Comparison of ENCODE assay signal across 8 cellular contexts in the genomic region with DNA sequence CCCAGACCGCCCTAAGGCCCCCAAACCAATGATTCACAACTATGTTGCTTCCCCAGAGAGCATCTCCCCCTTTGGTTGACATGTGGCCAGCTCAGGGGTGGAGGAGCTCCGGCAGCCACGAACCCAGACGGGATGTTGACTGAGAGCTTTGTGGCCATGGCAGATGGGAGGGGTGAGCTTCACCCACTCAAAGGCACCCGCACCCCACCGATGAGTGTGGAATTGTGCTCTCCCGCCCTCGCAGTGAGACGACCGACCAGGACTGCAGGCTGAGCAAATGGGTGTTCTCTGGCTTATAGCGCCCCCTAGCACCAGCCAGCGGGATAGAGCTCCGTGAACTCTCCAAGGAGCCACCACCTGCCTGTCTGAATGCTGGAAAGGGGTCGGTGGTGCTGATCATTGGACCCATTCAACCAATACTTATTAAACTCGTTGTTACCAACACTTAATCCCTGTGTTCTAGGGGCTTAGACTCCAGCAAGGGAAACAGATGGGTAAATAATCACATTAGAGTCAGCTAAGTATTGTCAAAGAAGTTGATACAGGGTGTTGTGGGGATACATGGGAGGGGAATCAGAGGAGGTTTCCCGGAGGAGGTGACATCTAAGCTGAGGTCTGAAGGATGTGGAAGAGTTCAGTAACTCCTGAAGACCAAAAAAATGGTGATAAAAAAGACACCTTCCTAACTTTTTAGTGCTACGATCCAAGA. TPM values are rescaled to one million over a fixed set of nuclear protein-coding genes. Genes with fewer than 3 reads are reported as not detected.
DNase-seq lines count a peak whose midpoint lies in the region; ATAC-seq, FAIRE-seq and TF ChIP-seq lines count a peak whose summit lies in the region.

No MANE protein-coding gene starts in this region.

- TF ChIP-seq CTCF in A549 (IDR thresholded peaks at IDR 0.05), result peak; percentile 49
- peak; percentile 11 to 85 (median 74) for TF ChIP-seq CTCF in Peyer's patch (IDR thresholded peaks at IDR 0.05)
- peak; percentile 91 for TF ChIP-seq CTCF in foreskin keratinocyte (conservative IDR thresholded peaks at IDR 0.05)
- peak; percentile 84 for TF ChIP-seq CTCF in osteocyte (IDR thresholded peaks at IDR 0.05)
- TF ChIP-seq CTCF in tibial nerve (IDR thresholded peaks at IDR 0.05), result peak; percentile 79 to 95 (median 90)

- peaks cover 3% of the 10 kb centered on the region for H3K79me2 ChIP-seq in GM23248 (ENCODE audit: insufficient read depth)

- H3K4me1 ChIP-seq in A549 (no peaks in the 10 kb centered on the region), GM23248 (ENCODE audit: insufficient read depth) (peaks cover 44% of the 10 kb centered on the region), Peyer's patch (no peaks in the 10 kb centered on the region), foreskin keratinocyte (no peaks in the 10 kb centered on the region), tibial nerve (peaks cover 0 to 56% (median 13%) of the 10 kb centered on the region in 4 donors)

- peak; percentile 73 to 82 for TF ChIP-seq RAD21 in A549 (conservative IDR thresholded peaks at IDR 0.05 in 1 of 2, IDR thresholded peaks at IDR 0.05 in 1 of 2)

- peak overlapping the region; percentile 44 for H2AFZ ChIP-seq in GM23248

- H3K27ac ChIP-seq in A549, result no peak overlapping the region
- peak overlapping the region; percentile 64 for H3K27ac ChIP-seq in GM23248
- H3K27ac ChIP-seq in Peyer's patch, result no peak overlapping the region
- H3K27ac ChIP-seq in foreskin keratinocyte, result no peak overlapping the region
- H3K27ac ChIP-seq in tibial nerve, result peak overlapping the region; percentile 6 to 81 (median 46)

- peak overlapping the region; percentile 59 for H3K9ac ChIP-seq in GM23248

- H3K27me3 ChIP-seq in GM23248 (replicated peaks; ENCODE audit: insufficient read depth) (no peaks in the 10 kb centered on the region), Peyer's patch (no peaks in the 10 kb centered on the region), foreskin keratinocyte (no peaks in the 10 kb centered on the region), tibial nerve (no peaks in the 10 kb centered on the region)

- no peak overlapping the region for H3K27ac Mint-ChIP-seq in osteocyte (ENCODE audit: unreplicated experiment)

- no peak for FAIRE-seq in A549 (lab: Jason Lieb, UNC)

- in situ Hi-C loops in GM23248 (cut with MboI), result loop anchor here (5.0 kb wide), 2 partner anchors 140 to 270 kb away; no protein-coding TSS in a partner anchor

- H3K4me2 ChIP-seq in A549, result peak overlapping the region; percentile 48; the same call in 1 of the 3 replicates
- peak overlapping the region; percentile 59 for H3K4me2 ChIP-seq in GM23248 (ENCODE audit: unreplicated experiment)

- CTCF ChIA-PET in A549 (lab: Yijun Ruan, JAX), result interaction anchor here (0.6 to 14.5 kb wide), 40 partner anchors 9 to 413 kb away, joined by 3 to 187 read pairs (median 4); no protein-coding TSS in a partner anchor

- H3K4me3 ChIP-seq in A549, result no peak overlapping the region
- peak overlapping the region; percentile 38; the same call in 1 of the 2 replicates for H3K4me3 ChIP-seq in GM23248
- no peak overlapping the region for H3K4me3 ChIP-seq in Peyer's patch
- no peak overlapping the region for H3K4me3 ChIP-seq in tibial nerve

- H3K9me3 ChIP-seq in A549 (no peaks in the 10 kb centered on the region), GM23248 (ENCODE audit: low read depth) (no peaks in the 10 kb centered on the region), Peyer's patch (no peaks in the 10 kb centered on the region), tibial nerve (no peaks in the 10 kb centered on the region)

- H3K4me3 Mint-ChIP-seq in osteocyte (ENCODE audit: unreplicated experiment), result no peak overlapping the region

- POLR2A ChIA-PET in A549 (lab: Yijun Ruan, JAX), result no interaction called here

- no peaks in the 10 kb centered on the region for H3K36me3 Mint-ChIP-seq in osteocyte (ENCODE audit: unreplicated experiment)

- no peaks in the 10 kb centered on the region for H3K9me2 ChIP-seq in GM23248 (ENCODE audit: insufficient read depth)

- ATAC-seq in A549 (peak; percentile 62 to 91; a peak in 4 of 6 replicates), foreskin keratinocyte (peak; percentile 73), GM21528 (IDR thresholded peaks at IDR 0.05; ENCODE audit: low FRiP score, unreplicated experiment) (no peak)

- TF ChIP-seq POLR2A in A549 (IDR thresholded peaks at IDR 0.05; ENCODE audit: low read length) (no peak), Peyer's patch (IDR thresholded peaks at IDR 0.05) (peak in 1 of 2 donors; percentile 17), tibial nerve (IDR thresholded peaks at IDR 0.05) (no peak)

- no peaks in the 10 kb centered on the region for H4K20me1 ChIP-seq in GM23248 (ENCODE audit: insufficient read depth)

- H3K36me3 ChIP-seq in GM23248 (ENCODE audit: low read depth), result no peaks in the 10 kb centered on the region
- H3K36me3 ChIP-seq in Peyer's patch, result no peaks in the 10 kb centered on the region
- no peaks in the 10 kb centered on the region for H3K36me3 ChIP-seq in tibial nerve

- TF ChIP-seq EP300 in A549 (IDR thresholded peaks at IDR 0.05) (no peak), tibial nerve (IDR thresholded peaks at IDR 0.05) (peak in 1 of 2 donors; percentile 76)

- H3F3A ChIP-seq in GM23248 (ENCODE audit: insufficient read depth), result peaks cover 34% of the 10 kb centered on the region

- peaks cover 24% of the 10 kb centered on the region for H3K27me3 Mint-ChIP-seq in osteocyte (ENCODE audit: unreplicated experiment)

- WGBS in A549 (ENCODE audit: missing lambda C conversion rate), result 19% methylated on average over 5 of the region's 17 CpGs
- 9 to 11% methylated on average over 17 of the region's 17 CpGs for WGBS in GM23248 (ENCODE audit: low coverage in 1 of 2, low lambda C conversion rate in 2 of 2, missing lambda C conversion rate in 2 of 2), 2 experiments
- 11 to 14% methylated on average over 11 to 16 of the region's 17 CpGs for WGBS in tibial nerve, 2 donors

- peak; percentile 21 to 35 for DNase-seq in A549 (ENCODE audit: low read depth in 1 of 2, low spot score in 1 of 2)
- DNase-seq in GM23248, result peak; percentile 94
- peak in 2 of 3 donors; percentile 64 to 77 for DNase-seq in Peyer's patch
- DNase-seq in activated effector memory CD4-positive, alpha-beta T cell treated with Interleukin-2 at 50 U/mL for 16 hours, result peak; percentile 16
- DNase-seq in foreskin keratinocyte, result peak in 1 of 2 donors; percentile 20
- no peak for DNase-seq in osteocyte (ENCODE audit: extremely low spot score, unreplicated experiment)
- peak; percentile 67 to 83 for DNase-seq in tibial nerve (ENCODE audit: low spot score in 2 of 2)

- peaks cover 16% of the 10 kb centered on the region for H3K4me1 Mint-ChIP-seq in osteocyte (ENCODE audit: unreplicated experiment)

- H3K9me3 Mint-ChIP-seq in osteocyte (ENCODE audit: unreplicated experiment), result no peaks in the 10 kb centered on the region

TF ChIP-seq in A549, 52 proteins besides CTCF, POLR2A, EP300 and RAD21:
- TF ChIP-seq MAFK (IDR thresholded peaks at IDR 0.05; ENCODE audit: partially characterized antibody) (no peak), SMC3 (IDR thresholded peaks at IDR 0.05) (peak; percentile 65)

RNA-seq across cellular contexts. Expression of a gene that starts 4.5 kb away (rescaled TPM):
- polyA plus RNA-seq in A549 (2011; rRNA removed) (1.7 and 2.1 TPM in 2 replicates), A549 (2017; fragmentation: RNase III; extraction: RNeasy Plus Mini Kit Qiagen cat#74134 plus additional on column Dnase treatment) (0.97 to 1.6 TPM (median 1.4 TPM) in 3 replicates), GM23248 (2016; fragmentation: Nextera tagmentation; extraction: Ambion mirVana) (1,465 and 1,490 TPM in 2 replicates), foreskin keratinocyte (18.7 and 19.7 TPM in 2 replicates)
- 1.2 and 1.8 TPM in 2 replicates for polyA plus RNA-seq in A549 (2012; cell fraction: cytosol; rRNA removed)
- polyA plus RNA-seq in A549 (2012; cell fraction: nucleus; rRNA removed), result 2.1 and 2.4 TPM in 2 replicates
- 1.8 and 1.9 TPM in 2 replicates for polyA minus RNA-seq in A549 (2011; rRNA and poly(A)+ RNA removed)
- 1,244 and 1,254 TPM in 2 replicates for total RNA-seq in GM23248 (2014; rRNA removed; shearing (Covaris generic))
- total RNA-seq in Peyer's patch (10 to 100 TPM; 40.1 to 93.3 (median 67.5) TPM), foreskin keratinocyte (29.7 and 35.1 TPM in 2 replicates), osteocyte (36.2 and 37.3 TPM in 2 replicates), tibial nerve (1,000 to 10,000 TPM in 1 of 4 donors, 100 to 1,000 TPM in 3; 300 to 1,106 (median 939) TPM)

Comparison
In these comparisons a context has a peak if more than half of its experiments do, and no peak if none do; other contexts are left out.
1. H3K27ac ChIP-seq: peak in GM23248 (single experiment) and tibial nerve (4 of 4); none in A549 (0 of 2), Peyer's patch (0 of 4) and foreskin keratinocyte (single experiment).
2. Peak in every context shown above with its lines, with median percentiles within 50 percentile points of each other: CTCF ChIP-seq.